In genomic region chr2:214601852-214602251, GRCh38 we compare ENCODE assay signal across 35 cellular contexts.
DNase-seq lines count a peak whose midpoint lies in the region; ATAC-seq, FAIRE-seq and TF ChIP-seq lines count a peak whose summit lies in the region.
"Had no signal": no experiment of that assay in that cellular context is flagged by ENCODE, and none has a peak within 500 bp of the region (broad histone marks: within the 10 kb centered on the region; RNA-seq: fewer than 3 reads in every experiment).

No MANE protein-coding gene starts in this region.

- H3K4ac ChIP-seq in IMR-90 (ENCODE audit: low read depth, low read length) = no peak overlapping the region

- H2BK5ac ChIP-seq in IMR-90 (ENCODE audit: low read depth, low read length, poor library complexity, severe bottlenecking) = no peak overlapping the region

- no peak overlapping the region; the same call in 1 of the 2 replicates for H3K18ac ChIP-seq in IMR-90 (ENCODE audit: low read depth, low read length)

- no peak overlapping the region for H3K9ac ChIP-seq in IMR-90 (ENCODE audit: low read depth, low read length)
- H3K9ac ChIP-seq: BLaER1; BLaER1 treated with 17β-estradiol and CSF1 and Interleukin-3, amounts not matched to agents 10 nM and 100 nM had no signal

- intact Hi-C loops in IMR-90 (cut with micrococcal nuclease) = no loop called here
- intact Hi-C loops in body of pancreas (cut with DNase I) = no loop called here
- intact Hi-C loops in pancreas (cut with DNase I) = no loop called here
- intact Hi-C loops in right cardiac atrium (cut with DNase I) = no loop called here

- FAIRE-seq in pancreas (lab: Jason Lieb, UNC) = no peak
- FAIRE-seq: A204.1, A549, D721Med had no signal

- H2BK120ac ChIP-seq in IMR-90 (ENCODE audit: low read depth, low read length) = no peak overlapping the region

- ATAC-seq in IMR-90 (ENCODE audit: low read depth) (no peak), body of pancreas (peak; percentile 64), pancreas (peak in 3 of 4 donors; percentile 46 to 79 (median 65)), GM21717 (IDR thresholded peaks at IDR 0.05; ENCODE audit: unreplicated experiment) (no peak), right cardiac atrium (no peak)
- ATAC-seq: A549; CD8-positive, alpha-beta T cell had no signal

- H3K23ac ChIP-seq in IMR-90 (ENCODE audit: low read depth, low read length) = no peak overlapping the region

- no peaks in the 10 kb centered on the region for H3K27me3 ChIP-seq in IMR-90 (ENCODE audit: control insufficient read depth, insufficient read depth, low read length)
- no peaks in the 10 kb centered on the region for H3K27me3 ChIP-seq in body of pancreas
- H3K27me3 ChIP-seq in pancreas = no peaks in the 10 kb centered on the region
- no peaks in the 10 kb centered on the region for H3K27me3 ChIP-seq in right cardiac atrium (ENCODE audit: control insufficient read depth, insufficient read depth)
- H3K27me3 ChIP-seq: BE2C, BLaER1 had no signal

- DNase-seq in NCI-H2171 treated with DMSO at 0.1 percent for 48 hours (lab: John Stamatoyannopoulos, UW) (peak; percentile 65), NCI-H2171 (lab: John Stamatoyannopoulos, UW) (no peak), IMR-90 (no peak), body of pancreas (peak in 1 of 4 donors; percentile 3), pancreas (peak in 1 of 6 donors; percentile 3), occipital lobe (lab: John Stamatoyannopoulos, UW) (no peak), right cardiac atrium (no peak)
- DNase-seq: 8988T; ACHN; AML-193; BE2C; C1 segment of cervical spinal cord; Caco-2; Calu3; CD4-positive, alpha-beta memory T cell; CD4-positive, alpha-beta T cell; CD4-positive, CD25-positive, alpha-beta regulatory T cell; CD8-positive, alpha-beta memory T cell; CD8-positive, alpha-beta T cell; COR-L47; DMS 273 treated with DMSO at 0.1 percent for 48 hours; DMS153; DMS53; DMS79; DMS79 treated with DMSO at 0.1 percent for 48 hours; DND-41; EL had no signal

- H2AFZ ChIP-seq in IMR-90 (replicated peaks; ENCODE audit: low read length, poor library complexity) = no peak overlapping the region

- H4K5ac ChIP-seq in IMR-90 (ENCODE audit: low read depth, low read length) = no peak overlapping the region

- no CpG with 5 or more reads among the region's 1 CpG for WGBS in IMR-90 (ENCODE audit: extremely low coverage in 2 of 2, insufficient read length in 1 of 2), 2 experiments
- WGBS in body of pancreas, 2 donors = 12 to 21% methylated on average over 1 of the region's 1 CpG
- WGBS in pancreas, 2 donors = 11 to 21% methylated on average over 1 of the region's 1 CpG
- WGBS in right cardiac atrium = 33% methylated on average over 1 of the region's 1 CpG

- H2AK5ac ChIP-seq in IMR-90 (ENCODE audit: low read depth, low read length) = no peak overlapping the region

- no TSS peak for BruUV-seq in IMR-90 (replicated peaks; lab: Mats Ljungman, UMichigan)

- H3K9me3 ChIP-seq in IMR-90 (ENCODE audit: control insufficient read depth, insufficient read depth, low read length) (no peaks in the 10 kb centered on the region), body of pancreas (peaks cover 0 to 3% (median 0%) of the 10 kb centered on the region in 3 donors), pancreas (no peaks in the 10 kb centered on the region), right cardiac atrium (ENCODE audit: control insufficient read depth, low read length) (no peaks in the 10 kb centered on the region)
- H3K9me3 ChIP-seq: A549; BE2C; BLaER1; BLaER1 treated with 17β-estradiol and CSF1 and Interleukin-3, amounts not matched to agents 10 nM and 100 nM; Caco-2 had no signal

- no peak overlapping the region for H4K8ac ChIP-seq in IMR-90 (ENCODE audit: low read depth in 2 of 2, low read length in 2 of 2)

- TF ChIP-seq POLR2A in IMR-90 (IDR thresholded peaks at IDR 0.05; ENCODE audit: low read depth, low read length) (no peak), body of pancreas (IDR thresholded peaks at IDR 0.05) (no peak)

- H3K27ac ChIP-seq in IMR-90 (ENCODE audit: insufficient read depth, low read length) (no peak overlapping the region), body of pancreas (no peak overlapping the region), pancreas (no peak overlapping the region), right cardiac atrium (ENCODE audit: low read length) (no peak overlapping the region)
- H3K27ac ChIP-seq: 22Rv1; A549; BLaER1; BLaER1 treated with 17β-estradiol and CSF1 and Interleukin-3, amounts not matched to agents 10 nM and 100 nM; C4-2B had no signal

- TF ChIP-seq RAD21 in IMR-90 (IDR thresholded peaks at IDR 0.05; ENCODE audit: low read length) = no peak

- POLR2A ChIA-PET in IMR-90 (lab: Charles Lee; ENCODE audit: unreplicated experiment) = no interaction called here

- no peak overlapping the region for H3K56ac ChIP-seq in IMR-90 (ENCODE audit: extremely low read depth, insufficient read depth, low read length)

- dilution Hi-C loops in IMR-90 (cut with HindIII; ENCODE audit: low sequenced_read_pairs, unreplicated experiment) = no loop called here

- no peaks in the 10 kb centered on the region for H3K79me1 ChIP-seq in IMR-90 (ENCODE audit: low read depth in 1 of 2, low read length in 2 of 2)

- peak overlapping the region; percentile 29; the same call in 1 of the 2 replicates for H2BK20ac ChIP-seq in IMR-90 (ENCODE audit: low read depth, low read length)

- H3K4me3 ChIP-seq in IMR-90 (ENCODE audit: insufficient read depth, low read depth, low read length) (no peak overlapping the region), body of pancreas (no peak overlapping the region), pancreas (no peak overlapping the region), right cardiac atrium (ENCODE audit: low read length) (no peak overlapping the region)
- H3K4me3 ChIP-seq: A549; BLaER1; BLaER1 treated with 17β-estradiol and CSF1 and Interleukin-3, amounts not matched to agents 10 nM and 100 nM had no signal

- no peak overlapping the region for H2BK15ac ChIP-seq in IMR-90 (ENCODE audit: low read depth, low read length)

- CTCF ChIA-PET in IMR-90 (lab: Yijun Ruan, JAX) = no interaction called here

- no peak overlapping the region for H4K91ac ChIP-seq in IMR-90 (ENCODE audit: insufficient read depth, low read depth, low read length)

- TF ChIP-seq CTCF in IMR-90 (conservative IDR thresholded peaks at IDR 0.05; ENCODE audit: low read depth, low read length) = no peak
- no peak for TF ChIP-seq CTCF in body of pancreas (IDR thresholded peaks at IDR 0.05)
- no peak for TF ChIP-seq CTCF in pancreas (IDR thresholded peaks at IDR 0.05)

- no peak overlapping the region for H3K4me2 ChIP-seq in IMR-90 (ENCODE audit: low read depth, low read length)
- H3K4me2 ChIP-seq: A549; BLaER1; BLaER1 treated with 17β-estradiol and CSF1 and Interleukin-3, amounts not matched to agents 10 nM and 100 nM had no signal

- H3K4me1 ChIP-seq in IMR-90 (ENCODE audit: control insufficient read depth, insufficient read depth, low read length) (peaks cover 2% of the 10 kb centered on the region; the same call in 1 of the 2 replicates), body of pancreas (no peaks in the 10 kb centered on the region), pancreas (no peaks in the 10 kb centered on the region), right cardiac atrium (ENCODE audit: control insufficient read depth, insufficient read depth, low read length) (no peaks in the 10 kb centered on the region)
- H3K4me1 ChIP-seq: A549; BE2C; BLaER1; BLaER1 treated with 17β-estradiol and CSF1 and Interleukin-3, amounts not matched to agents 10 nM and 100 nM; Caco-2 had no signal

- no peaks in the 10 kb centered on the region for H4K20me1 ChIP-seq in IMR-90 (ENCODE audit: insufficient read depth, low read length)
- H4K20me1 ChIP-seq: BLaER1; BLaER1 treated with 17β-estradiol and CSF1 and Interleukin-3, amounts not matched to agents 10 nM and 100 nM had no signal

- in situ Hi-C loops in IMR-90 (cut with MboI; ENCODE audit: low sequenced_read_pairs) = no loop called here

- no peaks in the 10 kb centered on the region for H3K36me3 ChIP-seq in IMR-90 (ENCODE audit: control insufficient read depth, insufficient read depth, low read length)
- no peaks in the 10 kb centered on the region for H3K36me3 ChIP-seq in body of pancreas (replicated peaks in 1 of 2; ENCODE audit: insufficient read depth in 1 of 2, low read depth in 2 of 2)
- no peaks in the 10 kb centered on the region for H3K36me3 ChIP-seq in pancreas
- H3K36me3 ChIP-seq: BE2C; BLaER1; BLaER1 treated with 17β-estradiol and CSF1 and Interleukin-3, amounts not matched to agents 10 nM and 100 nM had no signal

- no peaks in the 10 kb centered on the region for H3K9me1 ChIP-seq in IMR-90 (ENCODE audit: insufficient read depth, low read length)

- no peak overlapping the region for H3K14ac ChIP-seq in IMR-90 (replicated peaks; ENCODE audit: low read depth, low read length)

- no peak overlapping the region for H2AK9ac ChIP-seq in IMR-90 (replicated peaks; ENCODE audit: low read depth, low read length, poor library complexity)

TF ChIP-seq in IMR-90, 13 proteins besides CTCF, POLR2A, EP300 and RAD21 (continues in another document):
- TF ChIP-seq, protein P1, sequence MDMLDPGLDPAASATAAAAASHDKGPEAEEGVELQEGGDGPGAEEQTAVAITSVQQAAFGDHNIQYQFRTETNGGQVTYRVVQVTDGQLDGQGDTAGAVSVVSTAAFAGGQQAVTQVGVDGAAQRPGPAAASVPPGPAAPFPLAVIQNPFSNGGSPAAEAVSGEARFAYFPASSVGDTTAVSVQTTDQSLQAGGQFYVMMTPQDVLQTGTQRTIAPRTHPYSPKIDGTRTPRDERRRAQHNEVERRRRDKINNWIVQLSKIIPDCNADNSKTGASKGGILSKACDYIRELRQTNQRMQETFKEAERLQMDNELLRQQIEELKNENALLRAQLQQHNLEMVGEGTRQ (IDR thresholded peaks at IDR 0.05; ENCODE audit: low read depth, low read length) = no peak
- TF ChIP-seq CHD1 (IDR thresholded peaks at IDR 0.05; ENCODE audit: low read depth, low read length) (no peak), RFX5 (IDR thresholded peaks at IDR 0.05; ENCODE audit: low read depth, low read length) (no peak), MAZ (IDR thresholded peaks at IDR 0.05; ENCODE audit: borderline replicate concordance, low read depth, low read length) (no peak), NFE2L2 (IDR thresholded peaks at IDR 0.05; ENCODE audit: low read depth, low read length) (no peak), SMC3 (IDR thresholded peaks at IDR 0.05; ENCODE audit: low read depth, low read length) (no peak), CEBPB (IDR thresholded peaks at IDR 0.05; ENCODE audit: low read depth, low read length) (no peak), BHLHE40 (IDR thresholded peaks at IDR 0.05; ENCODE audit: low read depth, low read length) (no peak), RCOR1 (IDR thresholded peaks at IDR 0.05; ENCODE audit: insufficient replicate concordance, low read length) (no peak)

Comparison
In these comparisons a context has a peak if more than half of its experiments do, and no peak if none do; other contexts are left out.
1. ATAC-seq: peak in body of pancreas (single experiment) and pancreas (3 of 4); none in IMR-90 (single experiment), GM21717 (single experiment) and right cardiac atrium (0 of 2).